8 cellular contexts compared by ENCODE assay signal in the genomic region with DNA sequence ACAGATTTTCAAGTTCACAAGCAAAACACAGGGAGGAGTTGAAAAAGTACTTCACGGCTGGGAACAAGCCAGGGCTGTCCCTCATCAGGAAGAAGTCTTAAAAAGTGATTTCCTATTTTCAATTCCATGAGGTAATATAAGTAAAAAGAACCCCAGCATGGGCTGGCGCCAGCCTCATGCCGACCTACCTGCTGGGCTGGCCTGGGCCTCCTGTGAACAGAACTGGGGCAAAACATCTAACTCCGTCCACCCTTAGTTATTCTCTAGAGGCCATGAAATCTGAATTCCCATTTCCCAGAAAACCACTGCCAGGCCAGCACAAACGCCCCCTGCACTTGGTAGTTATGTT.
DNase-seq lines count a peak whose midpoint lies in the region; ATAC-seq, FAIRE-seq and TF ChIP-seq lines count a peak whose summit lies in the region.

No MANE protein-coding gene starts in this region.

- H3K79me2 ChIP-seq in astrocyte (ENCODE audit: insufficient read depth, low read length): no peaks in the 10 kb centered on the region

- H3K36me3 ChIP-seq in astrocyte (ENCODE audit: insufficient read depth, low read length): peaks cover 35% of the 10 kb centered on the region
- H3K36me3 ChIP-seq in thoracic aorta: peaks cover 33% of the 10 kb centered on the region

- peak overlapping the region; percentile 79 for H3K4me3 Mint-ChIP-seq in activated CD4-positive, alpha-beta T cell treated with anti-CD3 and anti-CD28 coated beads, Interleukin-2, amount 10 ng/mL, durations not matched to agents 24 days and 14 days
- H3K4me3 Mint-ChIP-seq in astrocyte (ENCODE audit: unreplicated experiment): no peak overlapping the region
- no peak overlapping the region for H3K4me3 Mint-ChIP-seq in mesothelial cell of epicardium

- H3K4me3 ChIP-seq in astrocyte (ENCODE audit: insufficient read depth, low read depth, low read length) (no peak overlapping the region), thoracic aorta (peak overlapping the region; percentile 3)

- H3K9ac ChIP-seq in astrocyte (ENCODE audit: low read length): peak overlapping the region; percentile 71

- no peaks in the 10 kb centered on the region for H3K27me3 Mint-ChIP-seq in activated CD4-positive, alpha-beta T cell treated with anti-CD3 and anti-CD28 coated beads, Interleukin-2, amount 10 ng/mL, durations not matched to agents 24 days and 14 days
- H3K27me3 Mint-ChIP-seq in astrocyte (ENCODE audit: low read depth, unreplicated experiment) (no peaks in the 10 kb centered on the region), mesothelial cell of epicardium (ENCODE audit: low read depth) (no peaks in the 10 kb centered on the region)

- peak overlapping the region; percentile 78 for H3K4me2 ChIP-seq in astrocyte (ENCODE audit: low read length)

- ATAC-seq in thoracic aorta (ENCODE audit: insufficient number of reproducible peaks, low FRiP score, low read depth) (peak; percentile 19), GM21529 (IDR thresholded peaks at IDR 0.05; ENCODE audit: unreplicated experiment) (no peak), GM18870 (IDR thresholded peaks at IDR 0.05; ENCODE audit: unreplicated experiment) (no peak)

- H3K9me3 ChIP-seq in astrocyte (ENCODE audit: insufficient read depth, low read depth, low read length) (no peaks in the 10 kb centered on the region), thoracic aorta (no peaks in the 10 kb centered on the region)

- TF ChIP-seq CTCF in astrocyte (IDR thresholded peaks at IDR 0.05; ENCODE audit: insufficient read depth, low read depth, low read length) (no peak), mesothelial cell of epicardium (IDR thresholded peaks at IDR 0.05; ENCODE audit: unreplicated experiment) (no peak), thoracic aorta (IDR thresholded peaks at IDR 0.05) (no peak)

- H3K4me1 Mint-ChIP-seq in activated CD4-positive, alpha-beta T cell treated with anti-CD3 and anti-CD28 coated beads, Interleukin-2, amount 10 ng/mL, durations not matched to agents 24 days and 14 days: peaks cover 71% of the 10 kb centered on the region
- peaks cover 27% of the 10 kb centered on the region for H3K4me1 Mint-ChIP-seq in astrocyte (ENCODE audit: low read depth, unreplicated experiment)
- H3K4me1 Mint-ChIP-seq in mesothelial cell of epicardium: peaks cover 11% of the 10 kb centered on the region

- H2AFZ ChIP-seq in astrocyte (ENCODE audit: low read depth, low read length): peak overlapping the region; percentile 59

- intact Hi-C loops in activated CD4-positive, alpha-beta T cell treated with anti-CD3 and anti-CD28 coated beads, Interleukin-2, amount 10 ng/mL, durations not matched to agents 24 days and 14 days (cut with micrococcal nuclease): loop anchor here (1.0 to 5.0 kb wide), 3 partner anchors 184 to 329 kb away; no protein-coding TSS in a partner anchor

- H3K27ac ChIP-seq in astrocyte (ENCODE audit: low read depth, low read length) (peak overlapping the region; percentile 66), thoracic aorta (peak overlapping the region; percentile 80 to 83)

- no peaks in the 10 kb centered on the region for H4K20me1 ChIP-seq in astrocyte (ENCODE audit: insufficient read depth, low read length)

- peak overlapping the region; percentile 95 for H3K27ac Mint-ChIP-seq in activated CD4-positive, alpha-beta T cell treated with anti-CD3 and anti-CD28 coated beads, Interleukin-2, amount 10 ng/mL, durations not matched to agents 24 days and 14 days
- peak overlapping the region; percentile 87 for H3K27ac Mint-ChIP-seq in astrocyte (ENCODE audit: unreplicated experiment)
- peak overlapping the region; percentile 90 for H3K27ac Mint-ChIP-seq in mesothelial cell of epicardium

- FAIRE-seq in astrocyte (lab: Jason Lieb, UNC): no peak

- H3K4me1 ChIP-seq in astrocyte (ENCODE audit: insufficient read depth, low read length) (peaks cover 31% of the 10 kb centered on the region), thoracic aorta (ENCODE audit: control insufficient read depth in 1 of 2, low read depth in 2 of 2) (peaks cover 26 to 37% of the 10 kb centered on the region in 2 donors)

- no peaks in the 10 kb centered on the region for H3K9me3 Mint-ChIP-seq in activated CD4-positive, alpha-beta T cell treated with anti-CD3 and anti-CD28 coated beads, Interleukin-2, amount 10 ng/mL, durations not matched to agents 24 days and 14 days
- no peaks in the 10 kb centered on the region for H3K9me3 Mint-ChIP-seq in astrocyte (ENCODE audit: unreplicated experiment)
- H3K9me3 Mint-ChIP-seq in mesothelial cell of epicardium: no peaks in the 10 kb centered on the region

- peaks cover 85% of the 10 kb centered on the region for H3K36me3 Mint-ChIP-seq in activated CD4-positive, alpha-beta T cell treated with anti-CD3 and anti-CD28 coated beads, Interleukin-2, amount 10 ng/mL, durations not matched to agents 24 days and 14 days (ENCODE audit: low read depth)
- peaks cover 40% of the 10 kb centered on the region for H3K36me3 Mint-ChIP-seq in astrocyte (ENCODE audit: low read depth, unreplicated experiment)
- H3K36me3 Mint-ChIP-seq in mesothelial cell of epicardium: peaks cover 36% of the 10 kb centered on the region

- no peak for DNase-seq in activated CD4-positive, alpha-beta T cell treated with anti-CD3 and anti-CD28 coated beads, Interleukin-2, amount 10 ng/mL, durations not matched to agents 24 days and 14 days
- no peak for DNase-seq in activated CD4-positive, alpha-beta T cell treated with anti-CD3 and anti-CD28 coated beads, Interleukin-2, amount 50 U/mL, for 4 hours
- DNase-seq in astrocyte (ENCODE audit: low read depth): no peak
- no peak for DNase-seq in mesothelial cell of epicardium (ENCODE audit: low spot score in 2 of 2, unreplicated experiment in 2 of 2)
- no peak for DNase-seq in thoracic aorta (ENCODE audit: low spot score)
- no peak for DNase-seq in DMS153 (lab: John Stamatoyannopoulos, UW)

- H3K27me3 ChIP-seq in astrocyte (ENCODE audit: insufficient read depth, low read length) (no peaks in the 10 kb centered on the region), thoracic aorta (replicated peaks; ENCODE audit: insufficient read depth) (no peaks in the 10 kb centered on the region)
